Comparison of ENCODE assay signal across 13 cellular contexts in genomic region chr11:3916962-3917361, GRCh38.
DNase-seq lines count a peak whose midpoint lies in the region; ATAC-seq and TF ChIP-seq lines count a peak whose summit lies in the region.
"Had no signal": no experiment of that assay in that cellular context is flagged by ENCODE, and none has a peak within 500 bp of the region (broad histone marks: within the 10 kb centered on the region; RNA-seq: fewer than 3 reads in every experiment).

No MANE protein-coding gene starts in this region.

- no peaks in the 10 kb centered on the region for H3K27me3 ChIP-seq in CD4-positive, alpha-beta T cell (ENCODE audit: control insufficient read depth, insufficient read depth, low read length)
- H3K27me3 ChIP-seq in neutrophil: no peaks in the 10 kb centered on the region
- H3K27me3 ChIP-seq: sigmoid colon had no signal

- peaks cover 4% of the 10 kb centered on the region for H3K36me3 Mint-ChIP-seq in CD4-positive, alpha-beta T cell (ENCODE audit: low read depth)
- H3K36me3 Mint-ChIP-seq in activated naive CD8-positive, alpha-beta T cell: peaks cover 14% of the 10 kb centered on the region

- no peak overlapping the region for H3K4me3 ChIP-seq in neutrophil (ENCODE audit: low read depth in 1 of 2, low read length in 1 of 2)
- H3K4me3 ChIP-seq: sigmoid colon had no signal

- no peaks in the 10 kb centered on the region for H3K9me3 ChIP-seq in CD4-positive, alpha-beta T cell (ENCODE audit: control insufficient read depth, low read length)
- no peaks in the 10 kb centered on the region for H3K9me3 ChIP-seq in neutrophil
- H3K9me3 ChIP-seq: sigmoid colon had no signal

- CTCF ChIA-PET in CD4-positive, alpha-beta T cell (lab: Charles Lee): interaction anchor here (1.0 to 3.1 kb wide), 2 partner anchors 11 to 68 kb away, joined by 3 to 8 read pairs; no protein-coding TSS in a partner anchor

- POLR2A ChIA-PET in CD4-positive, alpha-beta T cell (lab: Charles Lee): interaction anchor here (1.2 to 1.5 kb wide), 3 partner anchors 11 to 62 kb away, joined by 3 to 4 read pairs (median 4); partner anchors contain the start of gene STIM1

- peak overlapping the region; percentile 70 for H3K27ac Mint-ChIP-seq in CD4-positive, alpha-beta T cell
- H3K27ac Mint-ChIP-seq in activated naive CD8-positive, alpha-beta T cell: peak overlapping the region; percentile 65

- intact Hi-C loops in CD4-positive, alpha-beta T cell (cut with DNase I, micrococcal nuclease): loop anchor here in 1 of 2 experiments (5.0 kb wide), 1 partner anchor 560 kb away; no protein-coding TSS in a partner anchor

- peaks cover 83% of the 10 kb centered on the region for H3K4me1 Mint-ChIP-seq in CD4-positive, alpha-beta T cell (ENCODE audit: low read depth)
- peaks cover 75% of the 10 kb centered on the region for H3K4me1 Mint-ChIP-seq in activated naive CD8-positive, alpha-beta T cell (ENCODE audit: low read depth)

- ATAC-seq in CD4-positive, alpha-beta T cell (ENCODE audit: poor library complexity): peak; percentile 37
- no peak for ATAC-seq in GM18517 (IDR thresholded peaks at IDR 0.05; ENCODE audit: unreplicated experiment)

- DNase-seq in CD4-positive, alpha-beta T cell: no peak
- DNase-seq in NCI-H69 (lab: John Stamatoyannopoulos, UW): peak; percentile 66
- DNase-seq in NCI-H128 (lab: John Stamatoyannopoulos, UW; ENCODE audit: unreplicated experiment): no peak
- DNase-seq in hippocampal formation (lab: John Stamatoyannopoulos, UW): no peak
- no peak for DNase-seq in GM19240 (ENCODE audit: insufficient read length, low spot score)
- DNase-seq: central memory CD4-positive, alpha-beta T cell; islet precursor cell; RPMI8226; sigmoid colon; T1000 had no signal

- no peaks in the 10 kb centered on the region for H3K9me3 Mint-ChIP-seq in CD4-positive, alpha-beta T cell
- no peaks in the 10 kb centered on the region for H3K9me3 Mint-ChIP-seq in activated naive CD8-positive, alpha-beta T cell (ENCODE audit: low read depth)

- TF ChIP-seq CTCF in CD4-positive, alpha-beta T cell (IDR thresholded peaks at IDR 0.05): no peak
- no peak for TF ChIP-seq CTCF in neutrophil (IDR thresholded peaks at IDR 0.05)

- no peak overlapping the region for H3K27ac ChIP-seq in CD4-positive, alpha-beta T cell (ENCODE audit: low read depth, low read length)
- peak overlapping the region; percentile 78 for H3K27ac ChIP-seq in neutrophil
- H3K27ac ChIP-seq: sigmoid colon had no signal

- no peak overlapping the region for H3K4me3 Mint-ChIP-seq in CD4-positive, alpha-beta T cell
- H3K4me3 Mint-ChIP-seq in activated naive CD8-positive, alpha-beta T cell: peak overlapping the region; percentile 14

- no peaks in the 10 kb centered on the region for H3K27me3 Mint-ChIP-seq in CD4-positive, alpha-beta T cell
- no peaks in the 10 kb centered on the region for H3K27me3 Mint-ChIP-seq in activated naive CD8-positive, alpha-beta T cell

- H3K36me3 ChIP-seq in neutrophil: no peaks in the 10 kb centered on the region
- H3K36me3 ChIP-seq: sigmoid colon had no signal

- H3K4me1 ChIP-seq in neutrophil (ENCODE audit: control insufficient read depth in 1 of 2, insufficient read depth in 1 of 2, low read depth in 1 of 2, low read length in 1 of 2): peaks cover 85 to 93% of the 10 kb centered on the region in 2 experiments
